1 cellular context compared by ENCODE assay signal in genomic region chr2:54207666-54208195, GRCh38.
TF ChIP-seq lines count a peak whose summit lies in the region.

No MANE protein-coding gene starts in this region.

TF ChIP-seq in HepG2, 621 proteins besides CTCF, POLR2A, EP300 and RAD21 (continued from another document and continues in another):
- TF ChIP-seq ZSCAN25 (CRISPR knock-in tag; IDR thresholded peaks at IDR 0.05) (no peak), IKZF1 (IDR thresholded peaks at IDR 0.05) (no peak), NKX3-1 (CRISPR knock-in tag; IDR thresholded peaks at IDR 0.05) (peak; percentile 52; the same call in 1 of the 2 replicates), ZNF792 (CRISPR knock-in tag; IDR thresholded peaks at IDR 0.05) (peak; percentile 91), GMEB1 (CRISPR knock-in tag; IDR thresholded peaks at IDR 0.05; ENCODE audit: borderline replicate concordance) (no peak; the same call in 1 of the 2 replicates), ZBTB10 (CRISPR knock-in tag; IDR thresholded peaks at IDR 0.05; ENCODE audit: borderline replicate concordance) (no peak), ARID2 (CRISPR knock-in tag; IDR thresholded peaks at IDR 0.05; ENCODE audit: borderline replicate concordance) (peak; percentile 42; the same call in 1 of the 2 replicates), STAT6 (CRISPR knock-in tag; IDR thresholded peaks at IDR 0.05; ENCODE audit: borderline replicate concordance) (no peak), ZNF276 (CRISPR knock-in tag; IDR thresholded peaks at IDR 0.05; ENCODE audit: low read depth) (no peak), PHF8 (CRISPR knock-in tag; IDR thresholded peaks at IDR 0.05) (no peak), ZNF607 (CRISPR knock-in tag; IDR thresholded peaks at IDR 0.05; ENCODE audit: borderline replicate concordance) (no peak), PCBP2 (optimal IDR thresholded peaks at IDR 0.05; ENCODE audit: low read depth, low read length, poor library complexity, severe bottlenecking) (no peak), HINFP (CRISPR knock-in tag; IDR thresholded peaks at IDR 0.05; ENCODE audit: low read depth) (no peak), ZFP36L2 (CRISPR knock-in tag; IDR thresholded peaks at IDR 0.05) (no peak), HMGA1 (CRISPR knock-in tag; conservative IDR thresholded peaks at IDR 0.05) (no peak), MLX (CRISPR knock-in tag; IDR thresholded peaks at IDR 0.05) (0 out of 2 replicates have a peak, but pooled peaks have one; percentile 34), KAT7 (CRISPR knock-in tag; IDR thresholded peaks at IDR 0.05; ENCODE audit: borderline replicate concordance) (no peak), NFAT5 (CRISPR knock-in tag; IDR thresholded peaks at IDR 0.05) (no peak), E2F2 (CRISPR knock-in tag; IDR thresholded peaks at IDR 0.05; ENCODE audit: borderline replicate concordance) (no peak), ZNF441 (CRISPR knock-in tag; IDR thresholded peaks at IDR 0.05; ENCODE audit: borderline replicate concordance) (no peak), CSRNP2 (CRISPR knock-in tag; conservative IDR thresholded peaks at IDR 0.05; ENCODE audit: low read depth) (no peak), ZSCAN9 (CRISPR knock-in tag; IDR thresholded peaks at IDR 0.05; ENCODE audit: borderline replicate concordance) (peak; percentile 96), SMYD3 (CRISPR knock-in tag; IDR thresholded peaks at IDR 0.05) (no peak), ZNF7 (CRISPR knock-in tag; IDR thresholded peaks at IDR 0.05) (no peak), ATF5 (CRISPR knock-in tag; IDR thresholded peaks at IDR 0.05; ENCODE audit: low read depth) (no peak), HNF4A (CRISPR knock-in tag; IDR thresholded peaks at IDR 0.05) (peak; percentile 94), TBL1XR1 (IDR thresholded peaks at IDR 0.05; ENCODE audit: borderline replicate concordance, low read length, partially characterized antibody) (no peak), SUZ12 (IDR thresholded peaks at IDR 0.05; ENCODE audit: low read depth, low read length) (no peak), CSRNP1 (CRISPR knock-in tag; IDR thresholded peaks at IDR 0.05) (no peak), GABPB1 (CRISPR knock-in tag; IDR thresholded peaks at IDR 0.05) (no peak), FIP1L1 (IDR thresholded peaks at IDR 0.05; ENCODE audit: borderline replicate concordance, insufficient read depth, low read depth, low read length) (no peak), NFE2L2 (IDR thresholded peaks at IDR 0.05; ENCODE audit: low read length) (0 out of 2 replicates have a peak, but pooled peaks have one; percentile 1), MTF2 (CRISPR knock-in tag; IDR thresholded peaks at IDR 0.05; ENCODE audit: borderline replicate concordance) (0 out of 2 replicates have a peak, but pooled peaks have one; percentile 45), TP53 (CRISPR knock-in tag; conservative IDR thresholded peaks at IDR 0.05) (0 out of 2 replicates have a peak, but pooled peaks have one; percentile 58), DNMT1 (CRISPR knock-in tag; IDR thresholded peaks at IDR 0.05) (no peak), RARA (CRISPR knock-in tag; IDR thresholded peaks at IDR 0.05) (peak; percentile 85)
